Comparison of ENCODE assay signal across 8 cellular contexts in the genomic region with DNA sequence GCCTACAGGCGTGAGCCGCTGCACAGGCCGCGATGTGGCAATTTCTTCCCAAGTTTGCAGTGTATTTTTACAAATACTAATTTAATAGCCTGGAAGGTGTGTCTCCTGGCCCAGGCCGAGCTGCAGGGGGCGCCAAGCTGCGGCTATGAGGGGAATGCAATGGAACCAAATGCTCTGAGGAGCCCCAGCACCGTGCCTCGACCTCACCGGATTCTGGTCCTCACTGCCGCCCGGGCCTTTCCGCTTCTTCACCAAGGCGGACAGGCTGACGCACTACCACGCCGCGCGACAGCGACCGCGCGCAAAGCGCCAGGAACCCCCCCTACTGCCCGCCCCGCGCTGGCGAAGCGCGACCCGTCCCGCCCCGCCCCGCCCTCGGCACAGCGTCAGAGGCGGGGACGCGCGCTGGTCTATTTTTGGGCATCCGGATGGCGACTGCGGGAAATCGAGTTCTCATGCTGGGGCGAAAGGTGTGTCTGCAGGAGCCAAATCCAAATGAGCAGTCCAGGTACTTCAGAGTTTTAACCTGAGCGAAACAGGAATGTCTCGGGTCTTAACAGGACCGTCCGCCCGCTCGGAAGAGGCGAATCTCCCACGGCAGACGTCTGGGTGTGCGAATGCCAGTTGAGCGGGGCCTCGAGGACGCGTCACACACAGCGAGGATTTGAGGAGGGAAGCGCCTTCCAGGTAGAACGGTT. TPM values are rescaled to one million over a fixed set of nuclear protein-coding genes. Genes with fewer than 3 reads are reported as not detected.
DNase-seq lines count a peak whose midpoint lies in the region; ATAC-seq, FAIRE-seq and TF ChIP-seq lines count a peak whose summit lies in the region.

No MANE protein-coding gene starts in this region.

- H3K36me3 Mint-ChIP-seq in HFFc6 (ENCODE audit: low read depth): no peaks in the 10 kb centered on the region

- peak; percentile 51 to 75 for DNase-seq in A549 (ENCODE audit: low read depth in 1 of 2, low spot score in 1 of 2)
- no peak for DNase-seq in HFFc6
- peak; percentile 49 to 65 for DNase-seq in activated CD4-positive, alpha-beta T cell treated with anti-CD3 and anti-CD28 coated beads for 24 hours (ENCODE audit: low read depth in 2 of 2)
- DNase-seq in cerebellum (ENCODE audit: low spot score): peak; percentile 90
- peak; percentile 82 for DNase-seq in iris pigment epithelial cell (ENCODE audit: low read depth)
- DNase-seq in small intestine: peak; percentile 50
- no peak for DNase-seq in NCI-H2196 treated with DMSO at 0.1 percent for 48 hours (lab: John Stamatoyannopoulos, UW; ENCODE audit: unreplicated experiment)

- CTCF ChIA-PET in A549 (lab: Yijun Ruan, JAX): interaction anchor here (0.6 to 1.4 kb wide), 5 partner anchors 16 to 601 kb away, joined by 3 to 4 read pairs (median 3); no protein-coding TSS in a partner anchor

- TF ChIP-seq CTCF in A549 (IDR thresholded peaks at IDR 0.05) (peak; percentile 50; the same call in 2 of the 3 replicates), HFFc6 (IDR thresholded peaks at IDR 0.05) (peak; percentile 55)

- H3K4me3 ChIP-seq in A549 (peak overlapping the region; percentile 49), small intestine (ENCODE audit: low read depth in 1 of 2, low read length in 2 of 2) (peak overlapping the region in 1 of 2 donors; percentile 36)

- H3K27ac ChIP-seq in A549: peak overlapping the region; percentile 3 to 62; a peak in 5 of 6 replicates
- H3K27ac ChIP-seq in small intestine (ENCODE audit: low read depth in 1 of 2, low read length in 1 of 2): peak overlapping the region in 1 of 2 donors; percentile 62

- H3K4me1 ChIP-seq in A549 (no peaks in the 10 kb centered on the region), small intestine (ENCODE audit: control insufficient read depth in 2 of 2, insufficient read depth in 1 of 2, low read depth in 1 of 2, low read length in 1 of 2) (no peaks in the 10 kb centered on the region)

- TF ChIP-seq EP300 in A549 (IDR thresholded peaks at IDR 0.05): no peak

- H3K27me3 ChIP-seq in small intestine (ENCODE audit: control insufficient read depth in 2 of 2, insufficient read depth in 2 of 2, low read length in 2 of 2): no peaks in the 10 kb centered on the region

- POLR2A ChIA-PET in A549 (lab: Yijun Ruan, JAX): no interaction called here

- peaks cover 3% of the 10 kb centered on the region; the same call in 1 of the 2 replicates for H3K9me3 Mint-ChIP-seq in HFFc6

- H3K27me3 Mint-ChIP-seq in HFFc6 (ENCODE audit: insufficient read depth): peaks cover 10% of the 10 kb centered on the region

- H3K4me3 Mint-ChIP-seq in HFFc6: peak overlapping the region; percentile 61

- no peaks in the 10 kb centered on the region for H3K4me1 Mint-ChIP-seq in HFFc6 (ENCODE audit: low read depth)

- H3K9me3 ChIP-seq in A549: peaks cover 19% of the 10 kb centered on the region
- no peaks in the 10 kb centered on the region for H3K9me3 ChIP-seq in small intestine (ENCODE audit: control insufficient read depth, low read depth)

- H3K36me3 ChIP-seq in small intestine (ENCODE audit: control insufficient read depth in 2 of 2, insufficient read depth in 2 of 2, low read length in 2 of 2): no peaks in the 10 kb centered on the region

- 23% methylated on average over 27 of the region's 62 CpGs for WGBS in A549 (ENCODE audit: missing lambda C conversion rate)
- 4 to 12% (median 10%) methylated on average over 62 of the region's 62 CpGs for WGBS in small intestine, 3 donors

- ATAC-seq in A549 (peak; percentile 90 to 96), GM21528 (IDR thresholded peaks at IDR 0.05; ENCODE audit: low FRiP score, unreplicated experiment) (no peak)

- no peak overlapping the region for H3K27ac Mint-ChIP-seq in HFFc6

- FAIRE-seq in A549 (lab: Jason Lieb, UNC) (no peak), small intestine (lab: Jason Lieb, UNC) (no peak)

- peak overlapping the region; percentile 84 for H3K4me2 ChIP-seq in A549

- peak; percentile 27 to 30; a peak in 2 of 5 replicates for TF ChIP-seq RAD21 in A549 (conservative IDR thresholded peaks at IDR 0.05 in 1 of 2, IDR thresholded peaks at IDR 0.05 in 1 of 2)

- no peak for TF ChIP-seq POLR2A in A549 (IDR thresholded peaks at IDR 0.05; ENCODE audit: low read length)

TF ChIP-seq in A549, 52 proteins besides CTCF, POLR2A, EP300 and RAD21 (continues in another document):
- no peak for TF ChIP-seq HOXB5 (CRISPR knock-in tag; IDR thresholded peaks at IDR 0.05)
- TF ChIP-seq GATA3 (IDR thresholded peaks at IDR 0.05; ENCODE audit: borderline replicate concordance): no peak
- TF ChIP-seq SMC3 (IDR thresholded peaks at IDR 0.05): peak; percentile 24; the same call in 1 of the 3 replicates
- TF ChIP-seq, protein P1, sequence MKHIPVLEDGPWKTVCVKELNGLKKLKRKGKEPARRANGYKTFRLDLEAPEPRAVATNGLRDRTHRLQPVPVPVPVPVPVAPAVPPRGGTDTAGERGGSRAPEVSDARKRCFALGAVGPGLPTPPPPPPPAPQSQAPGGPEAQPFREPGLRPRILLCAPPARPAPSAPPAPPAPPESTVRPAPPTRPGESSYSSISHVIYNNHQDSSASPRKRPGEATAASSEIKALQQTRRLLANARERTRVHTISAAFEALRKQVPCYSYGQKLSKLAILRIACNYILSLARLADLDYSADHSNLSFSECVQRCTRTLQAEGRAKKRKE (CRISPR knock-in tag; IDR thresholded peaks at IDR 0.05; ENCODE audit: low read depth): no peak
- no peak for TF ChIP-seq ZSCAN20 (CRISPR knock-in tag; IDR thresholded peaks at IDR 0.05)
- TF ChIP-seq RNF2 (IDR thresholded peaks at IDR 0.05; ENCODE audit: borderline replicate concordance, low read depth): no peak
- no peak for TF ChIP-seq TFCP2L1 (CRISPR knock-in tag; IDR thresholded peaks at IDR 0.05)
- no peak for TF ChIP-seq CHD2 (IDR thresholded peaks at IDR 0.05; ENCODE audit: low read length, partially characterized antibody)
- TF ChIP-seq MYC (IDR thresholded peaks at IDR 0.05; ENCODE audit: borderline replicate concordance, low read length): no peak
- no peak for TF ChIP-seq POLR2AphosphoS2 (conservative IDR thresholded peaks at IDR 0.05; ENCODE audit: low read length)
- TF ChIP-seq, protein P2, sequence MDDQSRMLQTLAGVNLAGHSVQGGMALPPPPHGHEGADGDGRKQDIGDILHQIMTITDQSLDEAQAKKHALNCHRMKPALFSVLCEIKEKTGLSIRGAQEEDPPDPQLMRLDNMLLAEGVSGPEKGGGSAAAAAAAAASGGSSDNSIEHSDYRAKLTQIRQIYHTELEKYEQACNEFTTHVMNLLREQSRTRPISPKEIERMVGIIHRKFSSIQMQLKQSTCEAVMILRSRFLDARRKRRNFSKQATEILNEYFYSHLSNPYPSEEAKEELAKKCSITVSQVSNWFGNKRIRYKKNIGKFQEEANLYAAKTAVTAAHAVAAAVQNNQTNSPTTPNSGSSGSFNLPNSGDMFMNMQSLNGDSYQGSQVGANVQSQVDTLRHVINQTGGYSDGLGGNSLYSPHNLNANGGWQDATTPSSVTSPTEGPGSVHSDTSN (IDR thresholded peaks at IDR 0.05): no peak
- no peak for TF ChIP-seq KDM1A (IDR thresholded peaks at IDR 0.05; ENCODE audit: low read depth)
- no peak for TF ChIP-seq HOXB13 (CRISPR knock-in tag; IDR thresholded peaks at IDR 0.05; ENCODE audit: low read depth)
- TF ChIP-seq, protein P3, sequence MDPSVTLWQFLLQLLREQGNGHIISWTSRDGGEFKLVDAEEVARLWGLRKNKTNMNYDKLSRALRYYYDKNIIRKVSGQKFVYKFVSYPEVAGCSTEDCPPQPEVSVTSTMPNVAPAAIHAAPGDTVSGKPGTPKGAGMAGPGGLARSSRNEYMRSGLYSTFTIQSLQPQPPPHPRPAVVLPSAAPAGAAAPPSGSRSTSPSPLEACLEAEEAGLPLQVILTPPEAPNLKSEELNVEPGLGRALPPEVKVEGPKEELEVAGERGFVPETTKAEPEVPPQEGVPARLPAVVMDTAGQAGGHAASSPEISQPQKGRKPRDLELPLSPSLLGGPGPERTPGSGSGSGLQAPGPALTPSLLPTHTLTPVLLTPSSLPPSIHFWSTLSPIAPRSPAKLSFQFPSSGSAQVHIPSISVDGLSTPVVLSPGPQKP (IDR thresholded peaks at IDR 0.05; ENCODE audit: low read depth, low read length): no peak
- no peak for TF ChIP-seq ZNF302 (CRISPR knock-in tag; IDR thresholded peaks at IDR 0.05)
- TF ChIP-seq CHD4 (IDR thresholded peaks at IDR 0.05; ENCODE audit: borderline replicate concordance): no peak
- TF ChIP-seq, protein P4, sequence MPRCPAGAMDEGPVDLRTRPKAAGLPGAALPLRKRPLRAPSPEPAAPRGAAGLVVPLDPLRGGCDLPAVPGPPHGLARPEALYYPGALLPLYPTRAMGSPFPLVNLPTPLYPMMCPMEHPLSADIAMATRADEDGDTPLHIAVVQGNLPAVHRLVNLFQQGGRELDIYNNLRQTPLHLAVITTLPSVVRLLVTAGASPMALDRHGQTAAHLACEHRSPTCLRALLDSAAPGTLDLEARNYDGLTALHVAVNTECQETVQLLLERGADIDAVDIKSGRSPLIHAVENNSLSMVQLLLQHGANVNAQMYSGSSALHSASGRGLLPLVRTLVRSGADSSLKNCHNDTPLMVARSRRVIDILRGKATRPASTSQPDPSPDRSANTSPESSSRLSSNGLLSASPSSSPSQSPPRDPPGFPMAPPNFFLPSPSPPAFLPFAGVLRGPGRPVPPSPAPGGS (IDR thresholded peaks at IDR 0.05): no peak
- no peak for TF ChIP-seq RARB (CRISPR knock-in tag; IDR thresholded peaks at IDR 0.05)
- TF ChIP-seq, protein P5, sequence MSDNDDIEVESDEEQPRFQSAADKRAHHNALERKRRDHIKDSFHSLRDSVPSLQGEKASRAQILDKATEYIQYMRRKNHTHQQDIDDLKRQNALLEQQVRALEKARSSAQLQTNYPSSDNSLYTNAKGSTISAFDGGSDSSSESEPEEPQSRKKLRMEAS (IDR thresholded peaks at IDR 0.05): peak; percentile 89
- TF ChIP-seq RCOR1 (IDR thresholded peaks at IDR 0.05; ENCODE audit: low read depth, low read length): no peak
- no peak for TF ChIP-seq PHF8 (IDR thresholded peaks at IDR 0.05; ENCODE audit: borderline replicate concordance, low read depth)

RNA-seq across cellular contexts. Expression of a gene that starts 31.7 kb away (rescaled TPM):
- 10.2 and 11.4 TPM in 2 replicates for polyA plus RNA-seq in A549 (2011; rRNA removed)
- polyA plus RNA-seq in A549 (2012; cell fraction: cytosol; rRNA removed): 4.4 and 5.6 TPM in 2 replicates
- polyA plus RNA-seq in A549 (2012; cell fraction: nucleus; rRNA removed): 1.4 and 1.9 TPM in 2 replicates
- 7.6 to 7.9 TPM (median 7.7 TPM) in 3 replicates for polyA plus RNA-seq in A549 (2017; fragmentation: RNase III; extraction: RNeasy Plus Mini Kit Qiagen cat#74134 plus additional on column Dnase treatment)
- 6.3 and 6.6 TPM in 2 replicates for polyA minus RNA-seq in A549 (2011; rRNA and poly(A)+ RNA removed)
- total RNA-seq in HFFc6 (2021; fragmentation: NEBNext Ultra II Directional; extraction: Animal tissue kit (Norgen Biotek cat#: 25700)): 10 to 100 TPM; 16.3 to 19.7 (median 17.8) TPM
- total RNA-seq in cerebellum: 4.9 TPM
- 1 to 10 TPM; 3.1 to 7.6 (median 6.7) TPM for polyA plus RNA-seq in small intestine

Comparison
In these comparisons a context has a peak if more than half of its experiments do, and no peak if none do; other contexts are left out.
1. DNase-seq: peak in A549 (2 of 2), activated CD4-positive, alpha-beta T cell treated with anti-CD3 and anti-CD28 coated beads for 24 hours (2 of 2), cerebellum (single experiment), iris pigment epithelial cell (single experiment) and small intestine (single experiment); none in HFFc6 (single experiment) and NCI-H2196 treated with DMSO at 0.1 percent for 48 hours (single experiment).